ENCODE assay signal across 9 cellular contexts in the genomic region with DNA sequence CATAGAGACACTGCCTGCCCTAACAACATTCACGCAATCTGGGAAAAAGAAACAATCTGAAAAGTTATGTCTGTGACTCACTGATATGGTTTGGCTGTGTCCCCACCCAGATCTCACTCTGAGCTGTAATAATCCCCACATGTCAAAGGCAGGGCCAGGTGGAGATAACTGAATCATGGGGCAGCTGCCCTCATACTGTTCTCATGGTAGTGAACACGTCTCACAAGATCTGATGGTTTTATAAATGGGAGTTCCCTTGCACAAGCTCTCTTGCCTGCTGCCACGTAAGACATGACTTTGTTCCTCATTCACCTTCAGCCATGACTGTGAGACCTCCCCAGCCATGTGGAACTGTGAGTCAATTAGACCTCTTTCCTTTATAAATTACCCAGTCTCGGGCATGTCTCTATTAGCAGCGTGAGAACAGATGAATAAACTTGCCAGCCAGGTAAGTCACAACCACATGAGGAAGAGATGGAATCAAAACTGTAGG.
A peak's percentile ranks its signal among the peaks of the same experiment; 100 is the strongest.
DNase-seq lines count a peak whose midpoint lies in the region; ATAC-seq, FAIRE-seq and TF ChIP-seq lines count a peak whose summit lies in the region.
"Had no signal": no experiment of that assay in that cellular context is flagged by ENCODE, and none has a peak within 500 bp of the region (broad histone marks: within the 10 kb centered on the region; RNA-seq: fewer than 3 reads in every experiment).

No MANE protein-coding gene starts in this region.

- H3K9me3 ChIP-seq in small intestine (ENCODE audit: control insufficient read depth, low read depth) = no peaks in the 10 kb centered on the region

- FAIRE-seq in RCC 7860 (lab: Jason Lieb, UNC) (no peak), small intestine (lab: Jason Lieb, UNC) (no peak)

- no peak for TF ChIP-seq CTCF in fibroblast of the aortic adventitia (IDR thresholded peaks at IDR 0.05; ENCODE audit: insufficient read depth, low read length)

- H3K4me1 ChIP-seq in small intestine (ENCODE audit: control insufficient read depth in 2 of 2, insufficient read depth in 1 of 2, low read depth in 1 of 2, low read length in 1 of 2) = no peaks in the 10 kb centered on the region

- no peaks in the 10 kb centered on the region for H3K36me3 ChIP-seq in small intestine (ENCODE audit: control insufficient read depth in 2 of 2, insufficient read depth in 2 of 2, low read length in 2 of 2)

- WGBS in small intestine, 3 donors = 40 to 66% (median 56%) methylated on average over 5 of the region's 5 CpGs

- DNase-seq in A172 (ENCODE audit: low spot score) (peak; percentile 93), RCC 7860 (ENCODE audit: low spot score) (peak; percentile 33), fibroblast of the aortic adventitia (ENCODE audit: low read depth) (peak; percentile 48), small intestine (no peak), NCI-H345 (lab: John Stamatoyannopoulos, UW) (no peak), NCI-H2107 (lab: John Stamatoyannopoulos, UW) (no peak)
- DNase-seq: NCI-H446 had no signal

- H3K27ac ChIP-seq in small intestine (ENCODE audit: low read depth in 1 of 2, low read length in 1 of 2) = no peak overlapping the region

- H3K27me3 ChIP-seq in small intestine (ENCODE audit: control insufficient read depth in 2 of 2, insufficient read depth in 2 of 2, low read length in 2 of 2) = no peaks in the 10 kb centered on the region

- H3K4me3 ChIP-seq in fibroblast of the aortic adventitia (ENCODE audit: low read depth, low read length) = no peak overlapping the region
- H3K4me3 ChIP-seq in small intestine (ENCODE audit: low read depth in 1 of 2, low read length in 2 of 2) = no peak overlapping the region

- peak; percentile 64 for ATAC-seq in GM19463 (IDR thresholded peaks at IDR 0.05; ENCODE audit: unreplicated experiment)
- no peak for ATAC-seq in HG02763 (IDR thresholded peaks at IDR 0.05; ENCODE audit: unreplicated experiment)

Comparison
In these comparisons a context has a peak if more than half of its experiments do, and no peak if none do; other contexts are left out.
1. DNase-seq: peak in A172 (single experiment), RCC 7860 (single experiment) and fibroblast of the aortic adventitia (single experiment); none in small intestine (single experiment), NCI-H345 (single experiment) and NCI-H2107 (single experiment).